1 cellular context compared by ENCODE assay signal in genomic region chr4:118941799-118942198, GRCh38.
TF ChIP-seq lines count a peak whose summit lies in the region.

No MANE protein-coding gene starts in this region.

TF ChIP-seq in HepG2, 621 proteins besides CTCF, POLR2A, EP300 and RAD21 (continued from another document):
- no peak for TF ChIP-seq ZNF512B (CRISPR knock-in tag; IDR thresholded peaks at IDR 0.05; ENCODE audit: borderline replicate concordance)
- no peak for TF ChIP-seq ZFP36 (IDR thresholded peaks at IDR 0.05; ENCODE audit: borderline replicate concordance, low read depth, low read length, partially characterized antibody)
- no peak for TF ChIP-seq ZSCAN9 (CRISPR knock-in tag; IDR thresholded peaks at IDR 0.05; ENCODE audit: borderline replicate concordance)
- TF ChIP-seq JARID2 (CRISPR knock-in tag; IDR thresholded peaks at IDR 0.05; ENCODE audit: insufficient replicate concordance), result no peak
- TF ChIP-seq TCF7 (IDR thresholded peaks at IDR 0.05; ENCODE audit: low read depth), result no peak
- TF ChIP-seq KDM3A (CRISPR knock-in tag; IDR thresholded peaks at IDR 0.05; ENCODE audit: low read depth), result no peak
- TF ChIP-seq U2AF1 (optimal IDR thresholded peaks at IDR 0.05; ENCODE audit: low read depth, low read length), result no peak
- no peak for TF ChIP-seq ZNF710 (CRISPR knock-in tag; IDR thresholded peaks at IDR 0.05; ENCODE audit: borderline replicate concordance)
- no peak for TF ChIP-seq HNF4A (CRISPR knock-in tag; IDR thresholded peaks at IDR 0.05)
- TF ChIP-seq RBFOX2 (IDR thresholded peaks at IDR 0.05; ENCODE audit: low read depth, low read length), result no peak
- TF ChIP-seq REPIN1 (CRISPR knock-in tag; IDR thresholded peaks at IDR 0.05; ENCODE audit: borderline replicate concordance, low read depth), result no peak
- no peak for TF ChIP-seq JUNB (CRISPR knock-in tag; IDR thresholded peaks at IDR 0.05; ENCODE audit: borderline replicate concordance)
- no peak for TF ChIP-seq ZFP90 (CRISPR knock-in tag; IDR thresholded peaks at IDR 0.05; ENCODE audit: borderline replicate concordance)
